24 cellular contexts compared by ENCODE assay signal in the genomic region with DNA sequence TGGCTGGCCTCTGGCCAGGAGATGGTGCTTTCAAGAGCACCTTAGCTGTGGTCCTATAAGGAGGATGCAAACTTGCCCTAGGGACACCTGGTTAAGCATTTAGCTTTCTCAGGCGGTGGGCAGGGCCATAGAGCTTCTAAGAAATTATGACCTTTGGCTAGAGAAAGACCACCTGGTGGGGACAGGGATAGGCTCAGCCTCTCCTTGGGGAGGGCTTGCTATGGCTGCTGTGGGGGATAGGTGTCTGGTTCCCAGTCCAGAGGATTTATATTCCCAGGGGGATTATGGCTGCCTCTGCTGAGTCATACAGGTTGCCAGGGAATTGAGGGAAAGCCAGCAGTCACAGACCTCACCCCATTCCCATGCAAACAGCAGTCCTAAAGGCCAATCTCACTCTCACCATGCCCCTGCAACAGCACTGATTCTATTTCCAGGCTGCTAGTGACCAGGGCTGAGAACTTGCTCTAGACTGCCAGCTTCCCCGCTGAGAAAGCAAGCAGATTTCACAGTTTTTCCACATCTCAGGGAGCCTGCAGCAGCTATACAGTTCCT.
DNase-seq lines count a peak whose midpoint lies in the region; ATAC-seq and TF ChIP-seq lines count a peak whose summit lies in the region.
"Had no signal": no experiment of that assay in that cellular context is flagged by ENCODE, and none has a peak within 500 bp of the region (broad histone marks: within the 10 kb centered on the region; RNA-seq: fewer than 3 reads in every experiment).

No MANE protein-coding gene starts in this region.

- POLR2A ChIA-PET in T-cell (lab: Charles Lee): no interaction called here

- no peak overlapping the region for H3K4me3 ChIP-seq in choroid plexus epithelial cell (ENCODE audit: low read depth, low read length)
- H3K4me3 ChIP-seq: coronary artery, Peyer's patch, tibial artery had no signal

- DNase-seq in DMS53 (lab: John Stamatoyannopoulos, UW) (peak; percentile 16), DMS53 treated with DMSO at 0.1 percent for 48 hours (lab: John Stamatoyannopoulos, UW; ENCODE audit: unreplicated experiment) (no peak), NCI-H2107 treated with DMSO at 0.1 percent for 48 hours (lab: John Stamatoyannopoulos, UW; ENCODE audit: unreplicated experiment) (peak; percentile 15), choroid plexus epithelial cell (ENCODE audit: low read depth) (peak; percentile 0), neural crest cell (ENCODE audit: low read depth, low spot score) (no peak), EL (no peak), T-cell (no peak), SIG-M5 (lab: John Stamatoyannopoulos, UW) (no peak)
- DNase-seq: activated CD4-positive, alpha-beta memory T cell treated with anti-CD3 and anti-CD28 coated beads, Interleukin-2, amount 10 ng/mL, durations not matched to agents 7 days and 5 days; anterior cingulate cortex; foreskin fibroblast; HFFc6; naive B cell; NCI-H1092 treated with DMSO at 0.1 percent for 48 hours; NCI-H2029 treated with DMSO at 0.1 percent for 48 hours; NCI-H510A; Peyer's patch; SHP77 treated with DMSO at 0.1 percent for 48 hours; stimulated activated naive CD8-positive, alpha-beta T cell treated with anti-CD3 and anti-CD28 coated beads, Interleukin-15, amount 100 ng/mL, for 72 hours; tibial artery had no signal

- H3K4me3 Mint-ChIP-seq in neural crest cell (no peak overlapping the region), T-cell (no peak overlapping the region)
- H3K4me3 Mint-ChIP-seq: activated CD4-positive, alpha-beta memory T cell treated with anti-CD3 and anti-CD28 coated beads, Interleukin-2, amount 10 ng/mL, durations not matched to agents 7 days and 5 days; activated naive CD4-positive, alpha-beta T cell treated with anti-CD3 and anti-CD28 coated beads, Interleukin-2, amount 50 U/mL, for 24 hours; activated T-helper 17 cell treated with anti-CD3 and anti-CD28 coated beads, Interleukin-2, amount 50 U/mL, for 72 hours; HFFc6; naive B cell; stimulated activated naive CD8-positive, alpha-beta T cell treated with anti-CD3 and anti-CD28 coated beads, Interleukin-15, amount 100 ng/mL, for 72 hours had no signal

- H3K9me3 Mint-ChIP-seq in neural crest cell (peaks cover 9% of the 10 kb centered on the region), T-cell (peaks cover 12 to 28% (median 19%) of the 10 kb centered on the region in 3 donors)
- H3K9me3 Mint-ChIP-seq: activated CD4-positive, alpha-beta memory T cell treated with anti-CD3 and anti-CD28 coated beads, Interleukin-2, amount 10 ng/mL, durations not matched to agents 7 days and 5 days had no signal

- H3K4me1 Mint-ChIP-seq in neural crest cell: no peaks in the 10 kb centered on the region
- H3K4me1 Mint-ChIP-seq in T-cell: no peaks in the 10 kb centered on the region
- H3K4me1 Mint-ChIP-seq: activated CD4-positive, alpha-beta memory T cell treated with anti-CD3 and anti-CD28 coated beads, Interleukin-2, amount 10 ng/mL, durations not matched to agents 7 days and 5 days; activated naive CD4-positive, alpha-beta T cell treated with anti-CD3 and anti-CD28 coated beads, Interleukin-2, amount 50 U/mL, for 24 hours; activated T-helper 17 cell treated with anti-CD3 and anti-CD28 coated beads, Interleukin-2, amount 50 U/mL, for 72 hours; naive B cell; stimulated activated naive CD8-positive, alpha-beta T cell treated with anti-CD3 and anti-CD28 coated beads, Interleukin-15, amount 100 ng/mL, for 72 hours had no signal

- CTCF ChIA-PET in T-cell (lab: Charles Lee): no interaction called here

- no peak for TF ChIP-seq CTCF in choroid plexus epithelial cell (conservative IDR thresholded peaks at IDR 0.05; ENCODE audit: low read depth, low read length)
- no peak for TF ChIP-seq CTCF in neural crest cell (conservative IDR thresholded peaks at IDR 0.05)

- H3K27me3 Mint-ChIP-seq in neural crest cell (ENCODE audit: low read depth) (no peaks in the 10 kb centered on the region), T-cell (no peaks in the 10 kb centered on the region)
- H3K27me3 Mint-ChIP-seq: activated CD4-positive, alpha-beta memory T cell treated with anti-CD3 and anti-CD28 coated beads, Interleukin-2, amount 10 ng/mL, durations not matched to agents 7 days and 5 days; activated naive CD4-positive, alpha-beta T cell treated with anti-CD3 and anti-CD28 coated beads, Interleukin-2, amount 50 U/mL, for 24 hours; activated T-helper 17 cell treated with anti-CD3 and anti-CD28 coated beads, Interleukin-2, amount 50 U/mL, for 72 hours; stimulated activated naive CD8-positive, alpha-beta T cell treated with anti-CD3 and anti-CD28 coated beads, Interleukin-15, amount 100 ng/mL, for 72 hours had no signal

- no peak for ATAC-seq in T-cell (replicated peaks in 1 of 4)
- ATAC-seq: activated T-helper 17 cell treated with anti-CD3 and anti-CD28 coated beads, Interleukin-2, amount 50 U/mL, for 72 hours; esophagus mucosa; stimulated activated naive CD8-positive, alpha-beta T cell treated with anti-CD3 and anti-CD28 coated beads, Interleukin-15, amount 100 ng/mL, for 72 hours had no signal

- H3K36me3 Mint-ChIP-seq in neural crest cell (ENCODE audit: low read depth): peaks cover 4% of the 10 kb centered on the region
- no peaks in the 10 kb centered on the region for H3K36me3 Mint-ChIP-seq in T-cell
- H3K36me3 Mint-ChIP-seq: activated naive CD4-positive, alpha-beta T cell treated with anti-CD3 and anti-CD28 coated beads, Interleukin-2, amount 50 U/mL, for 24 hours; naive B cell had no signal

- peak overlapping the region; percentile 30 for H3K27ac Mint-ChIP-seq in neural crest cell (ENCODE audit: unreplicated experiment)
- no peak overlapping the region for H3K27ac Mint-ChIP-seq in T-cell
- H3K27ac Mint-ChIP-seq: activated CD4-positive, alpha-beta memory T cell treated with anti-CD3 and anti-CD28 coated beads, Interleukin-2, amount 10 ng/mL, durations not matched to agents 7 days and 5 days; activated naive CD4-positive, alpha-beta T cell treated with anti-CD3 and anti-CD28 coated beads, Interleukin-2, amount 50 U/mL, for 24 hours; activated T-helper 17 cell treated with anti-CD3 and anti-CD28 coated beads, Interleukin-2, amount 50 U/mL, for 72 hours; HFFc6; naive B cell; stimulated activated naive CD8-positive, alpha-beta T cell treated with anti-CD3 and anti-CD28 coated beads, Interleukin-15, amount 100 ng/mL, for 72 hours had no signal

Comparison
In these comparisons a context has a peak if more than half of its experiments do, and no peak if none do; other contexts are left out.
1. DNase-seq: peak in DMS53 (single experiment), NCI-H2107 treated with DMSO at 0.1 percent for 48 hours (single experiment) and choroid plexus epithelial cell (single experiment); none in DMS53 treated with DMSO at 0.1 percent for 48 hours (single experiment), neural crest cell (single experiment), EL (single experiment), T-cell (0 of 34) and SIG-M5 (single experiment).